Comparison of ENCODE assay signal across 8 cellular contexts in the genomic region with DNA sequence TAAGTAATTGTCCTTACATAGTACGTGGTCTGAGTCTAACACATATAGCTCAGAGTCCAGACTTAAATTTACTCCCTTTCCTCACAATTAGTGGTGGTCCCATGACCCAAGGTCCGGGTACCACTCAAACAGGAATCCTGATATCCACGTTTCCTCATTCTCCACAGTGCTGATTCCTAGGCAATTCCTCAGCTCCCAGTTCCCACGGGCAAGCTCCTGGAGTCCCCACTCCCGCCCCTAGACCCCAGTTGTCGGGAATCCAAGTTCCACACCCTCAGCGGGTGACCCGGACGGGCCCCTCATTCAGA. TPM values are rescaled to one million over a fixed set of nuclear protein-coding genes. Genes with fewer than 3 reads are reported as not detected.
DNase-seq lines count a peak whose midpoint lies in the region; ATAC-seq and TF ChIP-seq lines count a peak whose summit lies in the region.

No MANE protein-coding gene starts in this region.

- no peak for TF ChIP-seq CTCF in cardiac fibroblast (IDR thresholded peaks at IDR 0.05; ENCODE audit: low read depth, low read length)

- no peaks in the 10 kb centered on the region for H3K36me3 ChIP-seq in ACC112 (ENCODE audit: insufficient read depth, low read length)
- peaks cover 33% of the 10 kb centered on the region for H3K36me3 ChIP-seq in HUES64 (ENCODE audit: insufficient read depth, low read length)
- peaks cover 15 to 40% of the 10 kb centered on the region in 2 donors for H3K36me3 ChIP-seq in muscle layer of duodenum (ENCODE audit: control insufficient read depth in 1 of 2, insufficient read depth in 2 of 2, low read length in 2 of 2)

- DNase-seq in cardiac fibroblast (ENCODE audit: low read depth in 2 of 2): no peak
- no peak for DNase-seq in NCI-H1417 treated with DMSO at 0.1 percent for 48 hours (lab: John Stamatoyannopoulos, UW)
- DNase-seq in AML-193 (lab: John Stamatoyannopoulos, UW): no peak

- WGBS in HUES64: 0% methylated on average over 9 of the region's 9 CpGs

- H2AFZ ChIP-seq in ACC112 (ENCODE audit: low read length, unreplicated experiment): no peak overlapping the region

- peak overlapping the region; percentile 98 for H3K9ac ChIP-seq in HUES64 (ENCODE audit: low read depth, low read length)

- ATAC-seq in GM21390 (IDR thresholded peaks at IDR 0.05; ENCODE audit: unreplicated experiment) (no peak), HG02678 (IDR thresholded peaks at IDR 0.05; ENCODE audit: unreplicated experiment) (no peak)

- peaks cover 4% of the 10 kb centered on the region for H3K4me1 ChIP-seq in ACC112 (ENCODE audit: control insufficient read depth, insufficient read depth, low read length, unreplicated experiment)
- H3K4me1 ChIP-seq in HUES64 (ENCODE audit: insufficient read depth, low read length): peaks cover 5% of the 10 kb centered on the region; the same call in 1 of the 2 replicates
- peaks cover 15 to 45% of the 10 kb centered on the region in 2 donors for H3K4me1 ChIP-seq in muscle layer of duodenum (ENCODE audit: control insufficient read depth in 1 of 2, insufficient read depth in 2 of 2, low read length in 2 of 2)

- peak overlapping the region; percentile 99 for H3K4me3 ChIP-seq in ACC112 (ENCODE audit: low read depth, low read length)
- H3K4me3 ChIP-seq in HUES64 (ENCODE audit: low read length): peak overlapping the region; percentile 92
- peak overlapping the region; percentile 91 to 93 for H3K4me3 ChIP-seq in cardiac fibroblast (replicated peaks in 1 of 2; ENCODE audit: low read depth in 2 of 2, low read length in 2 of 2)
- H3K4me3 ChIP-seq in muscle layer of duodenum (ENCODE audit: low read depth in 1 of 2, low read length in 2 of 2): peak overlapping the region; percentile 93 to 95

- peaks cover 55% of the 10 kb centered on the region for H3K79me2 ChIP-seq in ACC112 (ENCODE audit: control insufficient read depth, insufficient read depth, low read length, unreplicated experiment)

- H3K9me3 ChIP-seq in HUES64 (ENCODE audit: insufficient read depth, low read depth, low read length) (no peaks in the 10 kb centered on the region), muscle layer of duodenum (ENCODE audit: control insufficient read depth in 1 of 2, low read length in 2 of 2) (no peaks in the 10 kb centered on the region)

- no peaks in the 10 kb centered on the region for H3K27me3 ChIP-seq in ACC112 (ENCODE audit: insufficient read depth, low read length)
- no peaks in the 10 kb centered on the region for H3K27me3 ChIP-seq in HUES64 (ENCODE audit: insufficient read depth, low read length)
- H3K27me3 ChIP-seq in muscle layer of duodenum (ENCODE audit: low read depth, low read length): no peaks in the 10 kb centered on the region

- H3K27ac ChIP-seq in ACC112 (ENCODE audit: low read depth, low read length) (peak overlapping the region; percentile 78), HUES64 (ENCODE audit: low read depth, low read length) (peak overlapping the region; percentile 90), muscle layer of duodenum (ENCODE audit: low read length) (peak overlapping the region; percentile 80)

RNA-seq across cellular contexts. Expression of gene TRIR, which starts 0.6 kb away (rescaled TPM):
- 124 TPM for polyA plus RNA-seq in HUES64 (2013, experiment 1 of 2)
- polyA plus RNA-seq in HUES64 (2013, experiment 2 of 2): 129 TPM

RNA-seq across cellular contexts. Expression of gene GET3, which starts 3.4 kb away (rescaled TPM):
- polyA plus RNA-seq in HUES64 (2013, experiment 1 of 2): 107 TPM
- polyA plus RNA-seq in HUES64 (2013, experiment 2 of 2): 103 TPM

RNA-seq across cellular contexts. Expression of gene TNPO2, which starts 10.1 kb away (rescaled TPM):
- polyA plus RNA-seq in HUES64 (2013, experiment 1 of 2): 53.8 TPM
- 49.7 TPM for polyA plus RNA-seq in HUES64 (2013, experiment 2 of 2)

RNA-seq across cellular contexts. Expression of gene BEST2, which starts 17.7 kb away (rescaled TPM):
- polyA plus RNA-seq in HUES64 (2013, experiment 1 of 2): 0.55 TPM
- 1.1 TPM for polyA plus RNA-seq in HUES64 (2013, experiment 2 of 2)

RNA-seq across cellular contexts. Expression of gene FBXW9, which starts 37.4 kb away (rescaled TPM):
- 10.1 TPM for polyA plus RNA-seq in HUES64 (2013, experiment 1 of 2)
- 9.7 TPM for polyA plus RNA-seq in HUES64 (2013, experiment 2 of 2)
